ENCODE assay signal across 8 cellular contexts in the genomic region with DNA sequence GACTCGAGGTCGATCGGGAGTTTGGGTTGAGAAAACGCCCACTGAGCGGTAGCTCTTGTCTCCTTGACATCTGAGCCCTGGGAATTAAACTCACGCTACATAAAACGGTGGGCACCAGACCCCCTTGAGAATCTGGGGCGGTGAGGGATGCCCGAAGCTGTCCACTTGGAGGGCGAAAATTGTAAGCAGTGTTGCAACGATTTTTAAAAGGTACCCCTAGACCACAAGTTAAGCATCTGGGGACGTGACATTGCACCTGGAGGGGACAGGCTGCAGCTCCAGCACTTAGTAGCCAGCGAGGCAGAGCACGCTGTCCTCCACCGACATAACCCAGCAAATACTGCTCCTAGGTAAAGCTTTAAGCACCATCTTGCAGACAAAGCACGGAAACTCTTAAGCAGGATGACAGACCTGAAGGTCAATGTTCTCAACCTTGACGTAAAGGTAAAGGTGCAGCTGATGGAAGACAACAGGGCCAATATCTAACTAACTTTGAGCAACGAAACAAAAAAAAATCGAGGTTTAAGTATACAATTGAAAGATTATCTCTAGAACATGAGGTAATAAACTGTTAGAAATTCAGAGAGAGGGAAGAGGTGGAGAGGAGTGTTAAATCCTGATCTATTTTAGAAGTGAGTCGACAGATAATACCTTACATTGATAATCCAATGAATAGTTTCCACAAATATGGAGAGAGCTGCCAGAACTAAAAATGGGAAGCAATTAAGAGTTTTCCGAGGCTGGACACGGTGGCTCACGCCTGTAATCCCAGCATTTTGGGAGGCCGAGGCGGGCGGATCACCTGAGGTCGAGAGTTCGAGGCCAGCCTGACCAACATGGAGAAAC. TPM values are rescaled to one million over a fixed set of nuclear protein-coding genes. Genes with fewer than 3 reads are reported as not detected.
DNase-seq lines count a peak whose midpoint lies in the region; ATAC-seq, FAIRE-seq and TF ChIP-seq lines count a peak whose summit lies in the region.

No MANE protein-coding gene starts in this region.

- intact Hi-C loops in activated naive CD4-positive, alpha-beta T cell treated with anti-CD3 and anti-CD28 coated beads for 36 hours (cut with micrococcal nuclease), result no loop called here
- intact Hi-C loops in stomach (cut with DNase I; ENCODE audit: low total_unique reads), result no loop called here

- H3K27me3 Mint-ChIP-seq in activated naive CD4-positive, alpha-beta T cell treated with anti-CD3 and anti-CD28 coated beads for 36 hours (ENCODE audit: low read depth), result no peaks in the 10 kb centered on the region
- H3K27me3 Mint-ChIP-seq in activated CD8-positive, alpha-beta T cell treated with anti-CD3 and anti-CD28 coated beads, Interleukin-2, amount 10 ng/mL, durations not matched to agents 7 days and 5 days (ENCODE audit: low read depth), result no peaks in the 10 kb centered on the region

- POLR2A ChIA-PET in activated CD8-positive, alpha-beta T cell treated with anti-CD3 and anti-CD28 coated beads, Interleukin-2, amount 10 ng/mL, durations not matched to agents 7 days and 5 days (lab: Charles Lee), result interaction anchor here (0.5 to 6.1 kb wide), 8 partner anchors 10 to 423 kb away, joined by 3 to 158 read pairs (median 4); no protein-coding TSS in a partner anchor

- H3K9me3 ChIP-seq in iPS-18c (ENCODE audit: control insufficient read depth, insufficient read depth, low read length) (no peaks in the 10 kb centered on the region), stomach (no peaks in the 10 kb centered on the region)

- no peak for FAIRE-seq in H54 (lab: Jason Lieb, UNC)

- H3K4me3 Mint-ChIP-seq in activated naive CD4-positive, alpha-beta T cell treated with anti-CD3 and anti-CD28 coated beads for 36 hours, result peak overlapping the region; percentile 92
- peak overlapping the region; percentile 97 for H3K4me3 Mint-ChIP-seq in activated CD8-positive, alpha-beta T cell treated with anti-CD3 and anti-CD28 coated beads, Interleukin-2, amount 10 ng/mL, durations not matched to agents 7 days and 5 days

- no peaks in the 10 kb centered on the region for H3K9me3 Mint-ChIP-seq in activated naive CD4-positive, alpha-beta T cell treated with anti-CD3 and anti-CD28 coated beads for 36 hours
- H3K9me3 Mint-ChIP-seq in activated CD8-positive, alpha-beta T cell treated with anti-CD3 and anti-CD28 coated beads, Interleukin-2, amount 10 ng/mL, durations not matched to agents 7 days and 5 days (ENCODE audit: insufficient read depth), result no peaks in the 10 kb centered on the region

- H3K27ac ChIP-seq in stomach, result peak overlapping the region; percentile 88 to 96 (median 93)

- H3K27ac Mint-ChIP-seq in activated naive CD4-positive, alpha-beta T cell treated with anti-CD3 and anti-CD28 coated beads for 36 hours, result peak overlapping the region; percentile 75
- H3K27ac Mint-ChIP-seq in activated CD8-positive, alpha-beta T cell treated with anti-CD3 and anti-CD28 coated beads, Interleukin-2, amount 10 ng/mL, durations not matched to agents 7 days and 5 days, result peak overlapping the region; percentile 86

- H3K36me3 Mint-ChIP-seq in activated naive CD4-positive, alpha-beta T cell treated with anti-CD3 and anti-CD28 coated beads for 36 hours (ENCODE audit: low read depth), result peaks cover 21% of the 10 kb centered on the region
- peaks cover 29% of the 10 kb centered on the region for H3K36me3 Mint-ChIP-seq in activated CD8-positive, alpha-beta T cell treated with anti-CD3 and anti-CD28 coated beads, Interleukin-2, amount 10 ng/mL, durations not matched to agents 7 days and 5 days (ENCODE audit: low read depth)

- no peak for TF ChIP-seq POLR2A in stomach (IDR thresholded peaks at IDR 0.05)
- TF ChIP-seq POLR2A in H54 (IDR thresholded peaks at IDR 0.05; ENCODE audit: low read depth, low read length), result no peak

- TF ChIP-seq CTCF in stomach (IDR thresholded peaks at IDR 0.05), result no peak

- H3K27me3 ChIP-seq in stomach, result no peaks in the 10 kb centered on the region

- H3K36me3 ChIP-seq in stomach, result no peaks in the 10 kb centered on the region

- H3K4me1 ChIP-seq in stomach, result peaks cover 19 to 43% (median 39%) of the 10 kb centered on the region in 4 donors

- TF ChIP-seq EP300 in stomach (IDR thresholded peaks at IDR 0.05), result no peak

- 17 to 37% (median 35%) methylated on average over 23 to 28 of the region's 28 CpGs for WGBS in stomach, 5 donors

- DNase-seq in activated naive CD4-positive, alpha-beta T cell treated with anti-CD3 and anti-CD28 coated beads for 36 hours, result no peak
- DNase-seq in activated naive CD4-positive, alpha-beta T cell treated with Interleukin-2 at 50 U/mL for 16 hours, result no peak
- DNase-seq in activated CD8-positive, alpha-beta T cell treated with anti-CD3 and anti-CD28 coated beads, Interleukin-2, amount 10 ng/mL, durations not matched to agents 7 days and 5 days, result no peak
- no peak for DNase-seq in stomach
- no peak for DNase-seq in COLO829 (ENCODE audit: low spot score)
- no peak for DNase-seq in H54 (ENCODE audit: insufficient read length, low spot score)
- no peak for DNase-seq in DMS153 (lab: John Stamatoyannopoulos, UW)

- H3K4me3 ChIP-seq in iPS-18c (ENCODE audit: insufficient read depth, low read depth, low read length) (peak overlapping the region; percentile 82), stomach (peak overlapping the region; percentile 70 to 91 (median 84))

- H3K4me1 Mint-ChIP-seq in activated naive CD4-positive, alpha-beta T cell treated with anti-CD3 and anti-CD28 coated beads for 36 hours (ENCODE audit: low read depth), result peaks cover 34% of the 10 kb centered on the region
- H3K4me1 Mint-ChIP-seq in activated CD8-positive, alpha-beta T cell treated with anti-CD3 and anti-CD28 coated beads, Interleukin-2, amount 10 ng/mL, durations not matched to agents 7 days and 5 days (ENCODE audit: low read depth), result peaks cover 42% of the 10 kb centered on the region

- CTCF ChIA-PET in activated naive CD4-positive, alpha-beta T cell treated with anti-CD3 and anti-CD28 coated beads for 36 hours (lab: Charles Lee), result interaction anchor here (0.7 to 1.5 kb wide), 3 partner anchors 19 to 267 kb away, joined by 3 to 5 read pairs (median 3); no protein-coding TSS in a partner anchor
- CTCF ChIA-PET in activated CD8-positive, alpha-beta T cell treated with anti-CD3 and anti-CD28 coated beads, Interleukin-2, amount 10 ng/mL, durations not matched to agents 7 days and 5 days (lab: Charles Lee), result interaction anchor here (0.9 to 1.8 kb wide), 6 partner anchors 17 to 77 kb away, joined by 3 to 7 read pairs (median 3); no protein-coding TSS in a partner anchor

- ATAC-seq in activated CD8-positive, alpha-beta T cell treated with anti-CD3 and anti-CD28 coated beads, Interleukin-2, amount 10 ng/mL, durations not matched to agents 7 days and 5 days, result no peak

RNA-seq across cellular contexts. Expression of a gene that starts 0.9 kb away (rescaled TPM):
- 10 to 100 TPM; 42.5 to 42.8 TPM for total RNA-seq in activated naive CD4-positive, alpha-beta T cell treated with anti-CD3 and anti-CD28 coated beads for 36 hours
- total RNA-seq in activated CD8-positive, alpha-beta T cell treated with anti-CD3 and anti-CD28 coated beads, Interleukin-2, amount 10 ng/mL, durations not matched to agents 7 days and 5 days, result 10 to 100 TPM; 39.1 to 44.6 TPM
- total RNA-seq in stomach, result 100 to 1,000 TPM in 1 of 5 donors, 10 to 100 TPM in 4; 21.4 to 198 (median 27.7) TPM
- 10 to 100 TPM in 2 of 3 donors, 1 to 10 TPM in 1; 8.9 to 16.6 (median 15.4) TPM for polyA plus RNA-seq in stomach
